ENCODE assay signal across 12 cellular contexts in genomic region chr1:7648761-7649384, GRCh38.
DNase-seq lines count a peak whose midpoint lies in the region; ATAC-seq and TF ChIP-seq lines count a peak whose summit lies in the region.
"Had no signal": no experiment of that assay in that cellular context is flagged by ENCODE, and none has a peak within 500 bp of the region (broad histone marks: within the 10 kb centered on the region; RNA-seq: fewer than 3 reads in every experiment).

No MANE protein-coding gene starts in this region.

- no peak for TF ChIP-seq POLR2A in testis (IDR thresholded peaks at IDR 0.05)

- H3K4me3 ChIP-seq in LNCaP clone FGC (ENCODE audit: low read depth, low read length): no peak overlapping the region
- no peak overlapping the region for H3K4me3 ChIP-seq in heart right ventricle
- no peak overlapping the region for H3K4me3 ChIP-seq in testis
- H3K4me3 ChIP-seq: GM12878 had no signal

- 43 to 54% methylated on average over 14 of the region's 14 CpGs for WGBS in heart right ventricle, 2 donors
- 42 to 48% methylated on average over 12 to 14 of the region's 14 CpGs for WGBS in testis, 2 donors

- TF ChIP-seq CTCF in LNCaP clone FGC (IDR thresholded peaks at IDR 0.05; ENCODE audit: control insufficient read depth, extremely low read depth, insufficient read depth) (no peak), heart right ventricle (IDR thresholded peaks at IDR 0.05) (no peak), testis (IDR thresholded peaks at IDR 0.05) (no peak)

- H3K9me3 ChIP-seq in heart right ventricle: peaks cover 0 to 6% (median 0%) of the 10 kb centered on the region in 11 donors
- H3K9me3 ChIP-seq in testis: no peaks in the 10 kb centered on the region

- H3K36me3 ChIP-seq in heart right ventricle (no peaks in the 10 kb centered on the region), testis (ENCODE audit: low read depth, missing control alignments) (no peaks in the 10 kb centered on the region)

- DNase-seq in LNCaP clone FGC (ENCODE audit: low read depth): peak; percentile 64
- peak; percentile 39 for DNase-seq in SIG-M5 (lab: John Stamatoyannopoulos, UW)
- peak; percentile 34 to 48 for DNase-seq in heart right ventricle
- peak; percentile 68 for DNase-seq in testis
- no peak for DNase-seq in activated CD4-positive, alpha-beta T cell treated with anti-CD3 and anti-CD28 coated beads, Interleukin-2, amount 50 U/mL, for 1 hour
- no peak for DNase-seq in stimulated activated CD4-positive, alpha-beta T cell treated with anti-CD3 and anti-CD28 coated beads, Interleukin-4, amount 100 ng/mL, for 4 hours
- DNase-seq: activated CD4-positive, CD25-positive, alpha-beta regulatory T cell treated with anti-CD3 and anti-CD28 coated beads, Interleukin-2, amount 50 U/mL, for 72 hours; NCI-H345; SHP77 treated with DMSO at 0.1 percent for 48 hours had no signal

- intact Hi-C loops in heart right ventricle (cut with DNase I): loop anchor here (5.0 to 10.0 kb wide), 14 partner anchors 67 to 927 kb away; no protein-coding TSS in a partner anchor
- intact Hi-C loops in testis (cut with DNase I; ENCODE audit: low total_unique reads): loop anchor here (10.0 kb wide), 1 partner anchor 604 kb away; no protein-coding TSS in a partner anchor

- H3K27me3 ChIP-seq in heart right ventricle (peaks cover 0 to 8% (median 0%) of the 10 kb centered on the region in 7 donors), testis (no peaks in the 10 kb centered on the region)

- H3K27ac ChIP-seq in heart right ventricle (no peak overlapping the region), testis (no peak overlapping the region)
- H3K27ac ChIP-seq: KMS-11 had no signal

- ATAC-seq in heart right ventricle (peak in 4 of 8 donors; percentile 3 to 53 (median 30)), HG02678 (IDR thresholded peaks at IDR 0.05; ENCODE audit: unreplicated experiment) (no peak)
- ATAC-seq: GM12878 had no signal

- H3K4me1 ChIP-seq in heart right ventricle (peaks cover 2 to 30% (median 19%) of the 10 kb centered on the region in 9 donors), testis (peaks cover 5% of the 10 kb centered on the region)

Comparison
In these comparisons a context has a peak if more than half of its experiments do, and no peak if none do; other contexts are left out.
1. DNase-seq: peak in LNCaP clone FGC (single experiment), SIG-M5 (single experiment), heart right ventricle (2 of 2) and testis (single experiment); none in activated CD4-positive, alpha-beta T cell treated with anti-CD3 and anti-CD28 coated beads, Interleukin-2, amount 50 U/mL, for 1 hour (single experiment) and stimulated activated CD4-positive, alpha-beta T cell treated with anti-CD3 and anti-CD28 coated beads, Interleukin-4, amount 100 ng/mL, for 4 hours (0 of 2).